Comparison of ENCODE assay signal across 7 cellular contexts in the genomic region with DNA sequence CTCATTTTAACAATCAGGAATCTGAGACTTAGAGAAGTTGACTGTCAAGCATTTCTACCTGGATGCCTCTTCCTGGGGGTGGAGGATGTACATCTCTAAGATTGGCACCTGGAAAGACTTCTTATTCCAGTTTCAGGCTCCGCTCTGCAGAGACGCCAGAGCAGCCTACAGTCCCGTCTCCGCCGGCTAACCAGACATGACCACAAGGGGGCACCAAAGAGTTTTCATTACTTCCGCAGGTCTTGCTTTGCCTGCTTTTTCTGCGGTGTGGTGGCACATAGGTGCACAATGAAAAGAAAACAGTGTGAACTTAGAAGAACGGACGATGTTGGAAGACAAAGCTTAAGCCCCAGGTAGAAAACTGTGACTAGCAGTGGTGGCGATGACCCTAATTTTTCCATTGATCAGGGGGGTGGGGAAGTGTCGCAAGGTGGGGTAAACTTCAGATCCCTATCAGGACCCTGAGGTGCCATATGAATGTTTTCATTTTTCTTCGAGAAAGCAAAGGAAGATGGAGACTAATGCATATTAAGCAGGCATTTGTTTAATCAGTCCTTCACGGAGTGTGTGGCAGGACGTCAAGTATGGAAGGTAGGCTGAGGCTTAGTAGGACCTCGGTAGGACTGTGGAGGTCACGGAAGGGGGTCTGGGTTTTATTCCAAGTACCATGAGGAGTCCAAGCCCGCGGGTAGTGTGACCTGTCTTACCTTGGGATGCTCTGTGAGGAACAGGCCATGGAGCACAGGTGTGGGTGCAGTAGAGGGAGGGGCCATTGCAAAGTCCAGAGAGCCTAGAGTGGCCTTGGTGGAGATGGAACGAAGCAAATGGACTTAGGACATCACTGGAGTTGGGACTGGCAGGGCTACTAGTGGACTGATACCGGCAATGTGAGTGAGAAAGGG.
DNase-seq lines count a peak whose midpoint lies in the region; ATAC-seq and TF ChIP-seq lines count a peak whose summit lies in the region.

No MANE protein-coding gene starts in this region.

- H3K27ac ChIP-seq in caudate nucleus (ENCODE audit: low read depth, low read length) = no peak overlapping the region

- DNase-seq in GM13976 (ENCODE audit: low spot score) (peak; percentile 76), NCI-H2029 (lab: John Stamatoyannopoulos, UW) (peak; percentile 1), caudate nucleus (lab: John Stamatoyannopoulos, UW) (peak in 55 of 61 donors; percentile 9 to 89 (median 52)), kidney glomerular epithelial cell (lab: John Stamatoyannopoulos, UW) (peak; percentile 77)
- peak; percentile 18 to 54 (median 26) for DNase-seq in activated CD4-positive, CD25-positive, alpha-beta regulatory T cell (lab: John Stamatoyannopoulos, UW)
- peak; percentile 52 for DNase-seq in stimulated activated CD4-positive, alpha-beta T cell treated with anti-CD3 and anti-CD28 coated beads, Interleukin-2, amount 100 ng/mL, for 4 hours (ENCODE audit: low read depth)

- in situ Hi-C loops in GM13976 (cut with MboI; ENCODE audit: low sequenced_read_pairs, unreplicated experiment) = no loop called here

- peak; percentile 82 for TF ChIP-seq CTCF in GM13976 (IDR thresholded peaks at IDR 0.05; ENCODE audit: borderline replicate concordance, control extremely low read depth, extremely low read depth, insufficient read depth, missing control alignments)

- peak; percentile 75 for ATAC-seq in HG02884 (IDR thresholded peaks at IDR 0.05; ENCODE audit: unreplicated experiment)

Comparison
In these comparisons a context has a peak if more than half of its experiments do, and no peak if none do; other contexts are left out.
1. DNase-seq: peak in every context shown above with its lines; median percentile 77 in kidney glomerular epithelial cell; 76 in GM13976; 52 in caudate nucleus; 52 in stimulated activated CD4-positive, alpha-beta T cell treated with anti-CD3 and anti-CD28 coated beads, Interleukin-2, amount 100 ng/mL, for 4 hours; 26 in activated CD4-positive, CD25-positive, alpha-beta regulatory T cell; 1 in NCI-H2029.